1 cellular context compared by ENCODE assay signal in the genomic region with DNA sequence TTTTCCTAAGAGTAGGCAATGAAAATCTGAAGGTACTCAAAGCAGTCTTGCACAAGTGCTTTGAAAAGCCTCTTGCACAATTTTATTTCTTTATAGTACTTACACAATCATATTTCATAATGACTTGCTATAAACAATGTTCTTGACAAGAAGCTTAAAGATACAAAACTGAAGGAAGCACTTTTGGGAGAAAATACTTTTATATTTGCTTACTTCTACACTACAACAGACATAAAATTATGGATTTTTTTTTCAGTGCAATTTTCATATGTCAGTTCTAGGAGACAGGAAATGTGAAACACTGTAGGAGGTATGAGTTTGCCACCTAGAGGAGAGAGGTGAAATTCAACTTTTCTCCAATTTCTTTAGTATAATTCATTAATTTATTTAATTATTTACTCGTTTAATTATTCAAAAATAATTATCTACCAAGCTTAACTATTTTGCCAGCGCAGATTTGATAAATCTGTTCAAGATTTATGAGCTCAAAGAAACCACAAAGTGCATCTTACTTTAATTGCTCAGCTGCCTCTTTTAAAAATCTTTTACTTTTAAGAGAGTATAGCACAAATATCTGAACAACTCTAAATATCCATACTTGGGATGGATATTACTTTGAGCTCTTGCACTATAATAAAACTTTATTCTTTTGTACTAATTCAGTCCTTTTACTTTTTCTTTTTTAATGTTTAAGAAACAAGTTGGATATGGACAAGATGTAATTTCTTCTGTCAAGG.
TF ChIP-seq lines count a peak whose summit lies in the region.

No MANE protein-coding gene starts in this region.

TF ChIP-seq in H1, 55 proteins besides CTCF, POLR2A, EP300 and RAD21:
- TF ChIP-seq JUND (IDR thresholded peaks at IDR 0.05; ENCODE audit: low read length) (no peak), SAP30 (IDR thresholded peaks at IDR 0.05; ENCODE audit: insufficient read depth, insufficient replicate concordance, low read length) (no peak), BCL11A (IDR thresholded peaks at IDR 0.05; ENCODE audit: low read depth in 2 of 2, low read length in 2 of 2) (no peak), RFX5 (IDR thresholded peaks at IDR 0.05; ENCODE audit: borderline replicate concordance, low read depth, low read length) (no peak), CTBP2 (IDR thresholded peaks at IDR 0.05; ENCODE audit: borderline replicate concordance, insufficient read depth, insufficient read length, low read length) (no peak), RBBP5 (IDR thresholded peaks at IDR 0.05; ENCODE audit: borderline replicate concordance, low read depth, low read length) (no peak), POU5F1 (IDR thresholded peaks at IDR 0.05; ENCODE audit: low read depth, low read length) (no peak), KDM1A (IDR thresholded peaks at IDR 0.05; ENCODE audit: borderline replicate concordance, low read length) (no peak), ASH2L (IDR thresholded peaks at IDR 0.05; ENCODE audit: low read length) (no peak), CEBPB (IDR thresholded peaks at IDR 0.05; ENCODE audit: low read depth, low read length) (no peak)
- TF ChIP-seq, protein P1, sequence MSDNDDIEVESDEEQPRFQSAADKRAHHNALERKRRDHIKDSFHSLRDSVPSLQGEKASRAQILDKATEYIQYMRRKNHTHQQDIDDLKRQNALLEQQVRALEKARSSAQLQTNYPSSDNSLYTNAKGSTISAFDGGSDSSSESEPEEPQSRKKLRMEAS (IDR thresholded peaks at IDR 0.05), result no peak
- TF ChIP-seq, protein P2, sequence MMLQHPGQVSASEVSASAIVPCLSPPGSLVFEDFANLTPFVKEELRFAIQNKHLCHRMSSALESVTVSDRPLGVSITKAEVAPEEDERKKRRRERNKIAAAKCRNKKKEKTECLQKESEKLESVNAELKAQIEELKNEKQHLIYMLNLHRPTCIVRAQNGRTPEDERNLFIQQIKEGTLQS (IDR thresholded peaks at IDR 0.05; ENCODE audit: insufficient read depth, low read depth, low read length), result no peak
